29 cellular contexts compared by ENCODE assay signal in the genomic region with DNA sequence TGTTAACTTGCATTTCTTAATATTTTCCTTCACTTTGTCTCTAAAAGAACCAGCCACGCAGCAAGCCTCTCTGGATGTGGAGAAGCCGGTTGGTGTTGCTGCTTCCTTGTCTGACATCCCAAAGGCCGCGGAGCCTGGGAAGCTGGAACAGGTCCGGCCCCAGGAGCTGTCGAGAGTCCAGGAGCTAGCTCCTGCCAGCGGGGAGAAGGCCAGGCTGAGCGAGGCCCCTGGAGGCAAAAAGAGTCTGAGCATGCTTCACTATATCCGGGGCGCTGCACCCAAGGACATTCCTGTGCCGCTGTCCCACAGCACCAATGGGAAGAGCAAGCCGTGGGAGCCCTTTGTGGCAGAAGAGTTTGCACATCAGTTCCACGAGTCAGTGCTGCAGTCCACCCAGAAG. TPM values are rescaled to one million over a fixed set of nuclear protein-coding genes. Genes with fewer than 3 reads are reported as not detected.
DNase-seq lines count a peak whose midpoint lies in the region; ATAC-seq, FAIRE-seq and TF ChIP-seq lines count a peak whose summit lies in the region.
"Had no signal": no experiment of that assay in that cellular context is flagged by ENCODE, and none has a peak within 500 bp of the region (broad histone marks: within the 10 kb centered on the region; RNA-seq: fewer than 3 reads in every experiment).

No MANE protein-coding gene starts in this region.

- BruUV-seq in K562 (replicated peaks; lab: Mats Ljungman, UMichigan): no TSS peak

- H3K4me2 ChIP-seq in K562 (ENCODE audit: insufficient read depth, low read length): no peak overlapping the region
- H3K4me2 ChIP-seq: PC-9 had no signal

- H3K9me3 ChIP-seq in left ventricle myocardium inferior (replicated peaks) (no peaks in the 10 kb centered on the region), K562 (replicated peaks; ENCODE audit: control insufficient read depth, insufficient read depth, low read depth, low read length) (no peaks in the 10 kb centered on the region), lower lobe of right lung (no peaks in the 10 kb centered on the region)

- TF ChIP-seq POLR2A in K562 (conservative IDR thresholded peaks at IDR 0.05): no peak

- H3K9me1 ChIP-seq in K562 (ENCODE audit: control insufficient read depth, insufficient read depth, low read length): no peaks in the 10 kb centered on the region

- H3K27me3 ChIP-seq in left ventricle myocardium inferior (ENCODE audit: low read depth): no peaks in the 10 kb centered on the region
- H3K27me3 ChIP-seq in K562 (ENCODE audit: control insufficient read depth in 2 of 2, insufficient read depth in 2 of 2, low read length in 2 of 2): no peaks in the 10 kb centered on the region
- no peaks in the 10 kb centered on the region for H3K27me3 ChIP-seq in lower lobe of right lung (ENCODE audit: low read depth)

- H3K27ac Mint-ChIP-seq in stimulated activated effector memory CD8-positive, alpha-beta T cell treated with anti-CD3 and anti-CD28 coated beads, Interleukin-12 subunit alpha, Interleukin-12 subunit beta, amount 100 ng/mL, for 72 hours: peak overlapping the region; percentile 82
- H3K27ac Mint-ChIP-seq: HFFc6 had no signal

- H3K36me3 ChIP-seq in left ventricle myocardium inferior: peaks cover 99% of the 10 kb centered on the region
- peaks cover 100% of the 10 kb centered on the region for H3K36me3 ChIP-seq in K562 (ENCODE audit: control insufficient read depth, insufficient read depth, low read length)
- H3K36me3 ChIP-seq in lower lobe of right lung: peaks cover 100% of the 10 kb centered on the region

- TF ChIP-seq CTCF in left ventricle myocardium inferior (IDR thresholded peaks at IDR 0.05; ENCODE audit: borderline replicate concordance) (no peak), K562 (IDR thresholded peaks at IDR 0.05 in 2 of 3, conservative IDR thresholded peaks at IDR 0.05 in 1 of 3; ENCODE audit: insufficient read depth in 2 of 3, low read depth in 1 of 3, low read length in 3 of 3) (no peak), lower lobe of right lung (IDR thresholded peaks at IDR 0.05) (no peak)

- peaks cover 91% of the 10 kb centered on the region for H3K36me3 Mint-ChIP-seq in stimulated activated effector memory CD8-positive, alpha-beta T cell treated with anti-CD3 and anti-CD28 coated beads, Interleukin-12 subunit alpha, Interleukin-12 subunit beta, amount 100 ng/mL, for 72 hours

- H2AFZ ChIP-seq in K562 (ENCODE audit: low read depth, low read length): no peak overlapping the region
- H2AFZ ChIP-seq: PC-9 had no signal

- in situ Hi-C loops in K562 (cut with MboI): no loop called here

- CTCF ChIA-PET in K562 (lab: Yijun Ruan, JAX; ENCODE audit: low intra/inter-chr PET ratio): no interaction called here

- POLR2A ChIA-PET in K562 (lab: Yijun Ruan, JAX): interaction anchor here (0.7 to 1.6 kb wide), 3 partner anchors 9 to 17 kb away, joined by 3 to 4 read pairs (median 4); no protein-coding TSS in a partner anchor

- no peak overlapping the region for H3K4me3 Mint-ChIP-seq in stimulated activated effector memory CD8-positive, alpha-beta T cell treated with anti-CD3 and anti-CD28 coated beads, Interleukin-12 subunit alpha, Interleukin-12 subunit beta, amount 100 ng/mL, for 72 hours
- H3K4me3 Mint-ChIP-seq: HFFc6 had no signal

- DNase-seq in left cardiac atrium (peak; percentile 14), left ventricle myocardium inferior (no peak), K562 (ENCODE audit: extremely low read depth in 1 of 4, low spot score in 3 of 4) (no peak), lower lobe of right lung (peak; percentile 38), left colon (no peak)
- no peak for DNase-seq in stimulated activated effector memory CD8-positive, alpha-beta T cell treated with anti-CD3 and anti-CD28 coated beads, Interleukin-12 subunit alpha, Interleukin-12 subunit beta, amount 100 ng/mL, for 72 hours (ENCODE audit: low spot score in 2 of 2)
- DNase-seq: Calu3; CD8-positive, alpha-beta memory T cell; DMS153; GDM1; HFFc6; KBM-7; MM.1S; NCI-H1048; NCI-H1417 treated with DMSO at 0.1 percent for 48 hours; NCI-H187 treated with DMSO at 0.1 percent for 48 hours; NCI-H2227 treated with DMSO at 0.1 percent for 48 hours; NCI-H510A treated with DMSO at 0.1 percent for 48 hours; NCI-H748 treated with DMSO at 0.1 percent for 48 hours; PC-9; RPMI8226; SHP77 treated with DMSO at 0.1 percent for 48 hours had no signal

- H3K9ac ChIP-seq in K562 (ENCODE audit: insufficient read depth in 1 of 2, low read depth in 2 of 2, low read length in 2 of 2): 0 out of 4 replicates have a peak overlapping the region, but pooled peaks of 1 of the 2 experiments have one; percentile 1

- peaks cover 16% of the 10 kb centered on the region; the same call in 1 of the 3 replicates for H3K79me2 ChIP-seq in K562 (ENCODE audit: control insufficient read depth, insufficient read depth, low read length)

- no peak for TF ChIP-seq RAD21 in K562 (CRISPR knock-in tag; conservative IDR thresholded peaks at IDR 0.05 in 1 of 2, IDR thresholded peaks at IDR 0.05 in 1 of 2)

- H3K27ac ChIP-seq in left ventricle myocardium inferior (replicated peaks) (no peak overlapping the region), K562 (ENCODE audit: extremely low read depth, low read depth, low read length) (no peak overlapping the region), lower lobe of right lung (no peak overlapping the region)
- H3K27ac ChIP-seq: C4-2B, PC-9, SK-N-MC had no signal

- no peak for TF ChIP-seq EP300 in K562 (IDR thresholded peaks at IDR 0.05; ENCODE audit: low read length)

- no peaks in the 10 kb centered on the region for H3K9me3 Mint-ChIP-seq in stimulated activated effector memory CD8-positive, alpha-beta T cell treated with anti-CD3 and anti-CD28 coated beads, Interleukin-12 subunit alpha, Interleukin-12 subunit beta, amount 100 ng/mL, for 72 hours
- H3K9me3 Mint-ChIP-seq: CD8-positive, alpha-beta memory T cell; HFFc6 had no signal

- intact Hi-C loops in left cardiac atrium (cut with DNase I) (no loop called here), left ventricle myocardium inferior (cut with micrococcal nuclease) (no loop called here), K562 (cut with micrococcal nuclease) (no loop called here), lower lobe of right lung (cut with DNase I) (no loop called here), left colon (cut with DNase I, micrococcal nuclease) (no loop called here)

- H3K4me3 ChIP-seq in left ventricle myocardium inferior: no peak overlapping the region
- H3K4me3 ChIP-seq in K562: no peak overlapping the region
- no peak overlapping the region for H3K4me3 ChIP-seq in lower lobe of right lung
- H3K4me3 ChIP-seq: PC-9, SK-N-MC had no signal

- peaks cover 3% of the 10 kb centered on the region for H3K4me1 ChIP-seq in left ventricle myocardium inferior
- H3K4me1 ChIP-seq in K562 (replicated peaks in 1 of 2; ENCODE audit: control insufficient read depth in 2 of 2, insufficient read depth in 2 of 2, low read length in 2 of 2): peaks cover 0 to 8% of the 10 kb centered on the region in 2 experiments; a peak in 1 of 5 replicates
- H3K4me1 ChIP-seq in lower lobe of right lung: no peaks in the 10 kb centered on the region

- no peak for FAIRE-seq in K562 (lab: Jason Lieb, UNC)
- FAIRE-seq: A204.1, GM18507, H54 had no signal

- WGBS in K562 (ENCODE audit: insufficient coverage, low coverage, missing lambda C conversion rate): 94% methylated on average over 11 of the region's 13 CpGs

- ATAC-seq in left cardiac atrium (no peak), K562 (no peak), lower lobe of right lung (no peak), GM21786 (IDR thresholded peaks at IDR 0.05; ENCODE audit: unreplicated experiment) (no peak), left colon (no peak), GM18867 (IDR thresholded peaks at IDR 0.05; ENCODE audit: unreplicated experiment) (no peak)
- no peak for ATAC-seq in stimulated activated effector memory CD8-positive, alpha-beta T cell treated with anti-CD3 and anti-CD28 coated beads, Interleukin-12 subunit alpha, Interleukin-12 subunit beta, amount 100 ng/mL, for 72 hours

- no peaks in the 10 kb centered on the region for H3K4me1 Mint-ChIP-seq in stimulated activated effector memory CD8-positive, alpha-beta T cell treated with anti-CD3 and anti-CD28 coated beads, Interleukin-12 subunit alpha, Interleukin-12 subunit beta, amount 100 ng/mL, for 72 hours
- H3K4me1 Mint-ChIP-seq: CD8-positive, alpha-beta memory T cell had no signal

- peaks cover 29% of the 10 kb centered on the region for H4K20me1 ChIP-seq in K562 (replicated peaks; ENCODE audit: control insufficient read depth, insufficient read depth, low read length)

RNA-seq across cellular contexts. Expression of gene GINS2, which starts 22.8 kb away (rescaled TPM):
- total RNA-seq in left cardiac atrium (1 to 10 TPM; 1.2 to 2.4 TPM), left ventricle myocardium inferior (0.44 TPM), K562 (2014; rRNA removed) (42.0 and 44.2 TPM in 2 replicates), K562 (2014; rRNA removed; fragmentation: Illumina TruSeq; extraction: Trizol) (43.8 and 47.3 TPM in 2 replicates), K562 (2015; rRNA removed; fragmentation: Illumina TruSeq; extraction: Trizol) (39.4 and 40.4 TPM in 2 replicates), K562 (2021) (57.5 and 61.6 TPM in 2 replicates), lower lobe of right lung (1.1 TPM), left colon (1 to 10 TPM; 3.2 to 5.1 TPM)
- 24.8 and 32.7 TPM in 2 replicates for total RNA-seq in K562 (2011; cell fraction: chromatin; rRNA removed; ENCODE audit: low replicate concordance)
- 24.2 and 24.5 TPM in 2 replicates for total RNA-seq in K562 (2011; cell fraction: nucleolus; rRNA removed)
- total RNA-seq in K562 (2011; cell fraction: nucleoplasm; rRNA removed): 23.2 and 33.3 TPM in 2 replicates
- polyA plus RNA-seq in K562 (2011; rRNA removed) (38.4 and 44.6 TPM in 2 replicates), K562 (2014; fragmentation: Illumina TruSeq; extraction: Trizol) (41.4 and 49.8 TPM in 2 replicates), K562 (2014; fragmentation: Nextera tagmentation; extraction: Ambion mirVana) (10 to 100 TPM; 61.3 to 76.2 TPM), K562 (2014; rRNA removed) (42.3 and 42.9 TPM in 2 replicates)
- 27.8 and 34.2 TPM in 2 replicates for polyA plus RNA-seq in K562 (2011; cell fraction: cytosol; rRNA removed)
- polyA plus RNA-seq in K562 (2011; cell fraction: nucleus; rRNA removed): 15.7 and 20.5 TPM in 2 replicates
- 26.1 and 33.8 TPM in 2 replicates for polyA plus RNA-seq in K562 (2012)
- polyA minus RNA-seq in K562 (2011; rRNA and poly(A)+ RNA removed): 25.6 and 28.3 TPM in 2 replicates
- 13.6 and 17.8 TPM in 2 replicates for polyA minus RNA-seq in K562 (2011; cell fraction: cytosol; rRNA and poly(A)+ RNA removed)
- 10.2 and 13.2 TPM in 2 replicates for polyA minus RNA-seq in K562 (2011; cell fraction: nucleus; rRNA and poly(A)+ RNA removed)

RNA-seq across cellular contexts. Expression of gene GSE1, which starts 52.8 kb away (rescaled TPM):
- total RNA-seq in left cardiac atrium (10 to 100 TPM; 54.6 to 60.6 TPM), left ventricle myocardium inferior (34.2 TPM), K562 (2014; rRNA removed) (89.1 and 104 TPM in 2 replicates), K562 (2014; rRNA removed; fragmentation: Illumina TruSeq; extraction: Trizol) (40.9 and 41.8 TPM in 2 replicates), K562 (2015; rRNA removed; fragmentation: Illumina TruSeq; extraction: Trizol) (57.9 and 60.6 TPM in 2 replicates), K562 (2021) (208 and 244 TPM in 2 replicates), lower lobe of right lung (85.2 TPM), left colon (100 to 1,000 TPM in 1 of 2 donors, 10 to 100 TPM in 1; 94.7 to 110 TPM)
- total RNA-seq in K562 (2011; cell fraction: chromatin; rRNA removed; ENCODE audit: low replicate concordance): 692 and 1,066 TPM in 2 replicates
- total RNA-seq in K562 (2011; cell fraction: nucleolus; rRNA removed): 409 and 435 TPM in 2 replicates
- total RNA-seq in K562 (2011; cell fraction: nucleoplasm; rRNA removed): 438 and 467 TPM in 2 replicates
- polyA plus RNA-seq in K562 (2011; rRNA removed) (54.2 and 64.0 TPM in 2 replicates), K562 (2014; fragmentation: Illumina TruSeq; extraction: Trizol) (116 and 138 TPM in 2 replicates), K562 (2014; fragmentation: Nextera tagmentation; extraction: Ambion mirVana) (10 to 100 TPM; 12.2 to 15.8 TPM), K562 (2014; rRNA removed) (101 and 116 TPM in 2 replicates)
- 54.1 and 55.3 TPM in 2 replicates for polyA plus RNA-seq in K562 (2011; cell fraction: cytosol; rRNA removed)
- polyA plus RNA-seq in K562 (2011; cell fraction: nucleus; rRNA removed): 210 and 277 TPM in 2 replicates
- 113 and 125 TPM in 2 replicates for polyA plus RNA-seq in K562 (2012)
- polyA minus RNA-seq in K562 (2011; rRNA and poly(A)+ RNA removed): 61.1 and 68.8 TPM in 2 replicates
- 106 and 121 TPM in 2 replicates for polyA minus RNA-seq in K562 (2011; cell fraction: cytosol; rRNA and poly(A)+ RNA removed)
- polyA minus RNA-seq in K562 (2011; cell fraction: nucleus; rRNA and poly(A)+ RNA removed): 117 and 133 TPM in 2 replicates

Comparison
In these comparisons a context has a peak if more than half of its experiments do, and no peak if none do; other contexts are left out.
1. DNase-seq: peak in left cardiac atrium (single experiment) and lower lobe of right lung (single experiment); none in left ventricle myocardium inferior (single experiment), K562 (0 of 4), stimulated activated effector memory CD8-positive, alpha-beta T cell treated with anti-CD3 and anti-CD28 coated beads, Interleukin-12 subunit alpha, Interleukin-12 subunit beta, amount 100 ng/mL, for 72 hours (0 of 2) and left colon (0 of 2).